ENCODE assay signal across 8 cellular contexts in genomic region chr4:82780398-82781231, GRCh38. TPM values are rescaled to one million over a fixed set of nuclear protein-coding genes. Genes with fewer than 3 reads are reported as not detected.
DNase-seq lines count a peak whose midpoint lies in the region; ATAC-seq, FAIRE-seq and TF ChIP-seq lines count a peak whose summit lies in the region.

No MANE protein-coding gene starts in this region.

- 71% methylated on average over 8 of the region's 10 CpGs; no CpG with 5 or more reads in 1 of the 2 experiments for WGBS in H1 (ENCODE audit: extremely low coverage in 1 of 2, insufficient coverage in 1 of 2, insufficient read length in 1 of 2, insufficient replicate concordance in 2 of 2, low coverage in 1 of 2, low lambda C conversion rate in 2 of 2, missing lambda C conversion rate in 1 of 2), 2 experiments
- 20% methylated on average over 10 of the region's 10 CpGs for WGBS in prostate gland

- H3K36me3 ChIP-seq in H1 (ENCODE audit: control insufficient read depth in 2 of 4, insufficient read depth in 4 of 4, low read length in 3 of 4): no peaks in the 10 kb centered on the region
- H3K36me3 ChIP-seq in prostate gland: no peaks in the 10 kb centered on the region

- H3K23me2 ChIP-seq in H1 (ENCODE audit: low read depth, low read length): no peaks in the 10 kb centered on the region

- H2AFZ ChIP-seq in H1 (ENCODE audit: low read length): no peak overlapping the region

- H4K5ac ChIP-seq in H1 (ENCODE audit: insufficient read length, low read depth, low read length): no peak overlapping the region

- H3K18ac ChIP-seq in H1 (ENCODE audit: extremely low read depth, low read length): no peak overlapping the region

- H2BK5ac ChIP-seq in H1 (ENCODE audit: low read depth, low read length): no peak overlapping the region

- peaks cover 26 to 51% (median 46%) of the 10 kb centered on the region in 4 experiments for H3K27me3 ChIP-seq in H1 (replicated peaks in 1 of 4; ENCODE audit: control insufficient read depth in 3 of 4, extremely low read depth in 1 of 4, insufficient read depth in 3 of 4, low read length in 3 of 4)
- no peaks in the 10 kb centered on the region for H3K27me3 ChIP-seq in prostate gland (replicated peaks; ENCODE audit: insufficient read depth)

- no peak overlapping the region for H2BK20ac ChIP-seq in H1 (ENCODE audit: low read length)

- H4K91ac ChIP-seq in H1 (replicated peaks; ENCODE audit: insufficient read length, low read length): no peak overlapping the region

- no peak overlapping the region for H3K4ac ChIP-seq in H1 (replicated peaks; ENCODE audit: insufficient read length, low read depth, low read length)

- no peak overlapping the region for H3K4me2 ChIP-seq in H1 (ENCODE audit: insufficient read depth in 1 of 2, low read depth in 2 of 2, low read length in 2 of 2)

- no peak overlapping the region for H3K56ac ChIP-seq in H1 (replicated peaks; ENCODE audit: insufficient read length, low read depth, low read length)

- H3K23ac ChIP-seq in H1 (ENCODE audit: insufficient read length): no peak overlapping the region

- no peak overlapping the region for H2BK15ac ChIP-seq in H1 (ENCODE audit: low read length)

- no peaks in the 10 kb centered on the region for H3K79me1 ChIP-seq in H1 (ENCODE audit: low read depth, low read length)

- intact Hi-C loops in prostate gland (cut with DNase I): no loop called here

- FAIRE-seq in H1 (lab: Jason Lieb, UNC): no peak

- POLR2A ChIA-PET in H1 (lab: Charles Lee; ENCODE audit: partially characterized antibody): interaction anchor here (0.6 to 1.5 kb wide), 4 partner anchors 31 to 345 kb away, joined by 3 to 5 read pairs (median 4); no protein-coding TSS in a partner anchor

- no peak overlapping the region for H3K9ac ChIP-seq in H1 (replicated peaks in 1 of 4; ENCODE audit: extremely low read depth in 1 of 4, low read depth in 3 of 4, low read length in 3 of 4)

- H2AK5ac ChIP-seq in H1 (ENCODE audit: low read depth, low read length): no peak overlapping the region

- no peak for TF ChIP-seq EP300 in H1 (IDR thresholded peaks at IDR 0.05; ENCODE audit: borderline replicate concordance in 1 of 2, low read depth in 2 of 2, low read length in 2 of 2)

- DNase-seq in EH (ENCODE audit: low read depth) (peak; percentile 71), NCI-H524 treated with DMSO at 0.1 percent for 48 hours (lab: John Stamatoyannopoulos, UW) (peak; percentile 77), H1 (ENCODE audit: low read depth in 1 of 2, low spot score in 2 of 2) (no peak), prostate gland (ENCODE audit: low spot score) (peak; percentile 49), DMS114 treated with DMSO at 0.1 percent for 48 hours (lab: John Stamatoyannopoulos, UW; ENCODE audit: unreplicated experiment) (no peak), germinal center (ENCODE audit: low spot score) (no peak)

- H2BK120ac ChIP-seq in H1 (replicated peaks; ENCODE audit: low read depth, low read length): no peak overlapping the region

- peak; percentile 18 to 24; a peak in 2 of 4 replicates for TF ChIP-seq RAD21 in H1 (IDR thresholded peaks at IDR 0.05 in 1 of 2, conservative IDR thresholded peaks at IDR 0.05 in 1 of 2; ENCODE audit: low read depth in 2 of 2, low read length in 2 of 2)

- H4K8ac ChIP-seq in H1 (ENCODE audit: extremely low read depth, insufficient read depth, low read length): no peak overlapping the region

- H3K14ac ChIP-seq in H1 (ENCODE audit: insufficient read length): no peak overlapping the region

- peaks cover 6 to 15% of the 10 kb centered on the region in 2 experiments for H4K20me1 ChIP-seq in H1 (replicated peaks in 1 of 2; ENCODE audit: control insufficient read depth in 1 of 2, insufficient read depth in 2 of 2, low read length in 2 of 2)

- H2BK12ac ChIP-seq in H1 (ENCODE audit: low read depth, low read length): no peak overlapping the region

- H3K27ac ChIP-seq in H1 (ENCODE audit: low read depth, low read length): no peak overlapping the region
- peak overlapping the region in 1 of 2 donors; percentile 2 for H3K27ac ChIP-seq in prostate gland

- no peaks in the 10 kb centered on the region for H3K79me2 ChIP-seq in H1 (ENCODE audit: control insufficient read depth in 1 of 2, insufficient read depth in 2 of 2, low read length in 2 of 2)

- TF ChIP-seq CTCF in H1 (IDR thresholded peaks at IDR 0.05; ENCODE audit: control extremely low read depth in 1 of 3, insufficient read depth in 1 of 3, low read depth in 1 of 3, low read length in 3 of 3) (peak in 1 of 3 experiments; percentile 6; a peak in 1 of 4 replicates), prostate gland (IDR thresholded peaks at IDR 0.05) (no peak)

- peaks cover 0 to 13% (median 3%) of the 10 kb centered on the region in 4 experiments; a peak in 4 of 7 replicates for H3K4me1 ChIP-seq in H1 (replicated peaks in 1 of 4; ENCODE audit: control insufficient read depth in 3 of 4, insufficient read depth in 4 of 4, low read length in 3 of 4)
- no peaks in the 10 kb centered on the region for H3K4me1 ChIP-seq in prostate gland (replicated peaks)

- ATAC-seq in HG03159 (IDR thresholded peaks at IDR 0.05; ENCODE audit: unreplicated experiment): peak; percentile 57
- no peak for ATAC-seq in GM21526 (IDR thresholded peaks at IDR 0.05; ENCODE audit: low FRiP score, unreplicated experiment)

- H3K4me3 ChIP-seq in H1 (ENCODE audit: extremely low read depth in 1 of 4, insufficient read depth in 2 of 4, low read depth in 3 of 4, low read length in 4 of 4) (no peak overlapping the region), prostate gland (no peak overlapping the region)

- CTCF ChIA-PET in H1 (lab: Charles Lee; ENCODE audit: partially characterized antibody): interaction anchor here (1.4 kb wide), 1 partner anchor 38 kb away, joined by 4 read pairs; no protein-coding TSS in a partner anchor

- TF ChIP-seq POLR2A in H1 (IDR thresholded peaks at IDR 0.05; ENCODE audit: control extremely low read depth in 1 of 2, low read depth in 2 of 2, low read length in 2 of 2) (no peak), prostate gland (IDR thresholded peaks at IDR 0.05) (no peak)

- H3K9me3 ChIP-seq in H1 (ENCODE audit: insufficient read depth in 2 of 2, low read depth in 1 of 2, low read length in 1 of 2): peaks cover 0 to 3% of the 10 kb centered on the region in 2 experiments; a peak in 1 of 4 replicates
- no peaks in the 10 kb centered on the region for H3K9me3 ChIP-seq in prostate gland

TF ChIP-seq in H1, 55 proteins besides CTCF, POLR2A, EP300 and RAD21:
- no peak for TF ChIP-seq SIRT6 (IDR thresholded peaks at IDR 0.05; ENCODE audit: low read length)
- TF ChIP-seq MAFK (IDR thresholded peaks at IDR 0.05; ENCODE audit: low read depth, low read length): peak; percentile 40; the same call in 1 of the 2 replicates

RNA-seq across cellular contexts. Expression of gene SCD5, which starts 18.0 kb away (rescaled TPM):
- 0.88 and 1.2 TPM in 2 replicates for total RNA-seq in H1 (2021; fragmentation: NEBNext Ultra II Directional; extraction: Animal tissue kit (Norgen Biotek cat#: 25700))
- polyA plus RNA-seq in H1 (2011; rRNA removed): 0.92 and 1.1 TPM in 2 replicates
- 0.89 TPM for polyA plus RNA-seq in H1 (2011; cell fraction: cytosol; rRNA removed)
- polyA plus RNA-seq in H1 (2011; cell fraction: nucleus; rRNA removed): 0.61 TPM
- polyA plus RNA-seq in H1 (2012, experiment 1 of 2): 0.59 to 0.92 TPM (median 0.76 TPM) in 4 replicates
- 0.52 TPM for polyA plus RNA-seq in H1 (2012, experiment 2 of 2)
- 0.89 TPM for polyA plus RNA-seq in H1 (2013, experiment 1 of 2)
- 0.88 TPM for polyA plus RNA-seq in H1 (2013, experiment 2 of 2)
- polyA minus RNA-seq in H1 (2011; rRNA and poly(A)+ RNA removed): 0.63 and 1.0 TPM in 2 replicates
- 0.66 TPM for polyA minus RNA-seq in H1 (2011; cell fraction: cytosol; rRNA and poly(A)+ RNA removed)
- 0.90 TPM for polyA minus RNA-seq in H1 (2011; cell fraction: nucleus; rRNA and poly(A)+ RNA removed)
- total RNA-seq in prostate gland: 100 to 1,000 TPM in 1 of 2 donors, 10 to 100 TPM in 1; 24.0 to 122 TPM

Comparison
In these comparisons a context has a peak if more than half of its experiments do, and no peak if none do; other contexts are left out.
1. DNase-seq: peak in EH (single experiment), NCI-H524 treated with DMSO at 0.1 percent for 48 hours (single experiment) and prostate gland (single experiment); none in H1 (0 of 2), DMS114 treated with DMSO at 0.1 percent for 48 hours (single experiment) and germinal center (single experiment).
2. RNA of gene SCD5, which starts 18.0 kb away (total RNA-seq): 24.0 to 122 TPM in prostate gland; 0.88 to 1.2 TPM in H1; every median in the first group is over 10 times any median in the second.